Comparison of ENCODE assay signal across 8 cellular contexts in genomic region chr19:53037101-53038097, GRCh38. TPM values are rescaled to one million over a fixed set of nuclear protein-coding genes. Genes with fewer than 3 reads are reported as not detected.
DNase-seq lines count a peak whose midpoint lies in the region; ATAC-seq and TF ChIP-seq lines count a peak whose summit lies in the region.

No MANE protein-coding gene starts in this region.

- in situ Hi-C loops in KBM-7 (cut with MboI; ENCODE audit: low pct_unique_long_range_greater_than_20kb, low sequenced_read_pairs) = no loop called here

- peak overlapping the region in 2 of 4 donors; percentile 46 to 54 for H3K4me3 Mint-ChIP-seq in CD4-positive, CD25-positive, alpha-beta regulatory T cell
- peak overlapping the region; percentile 36 for H3K4me3 Mint-ChIP-seq in natural killer cell treated with Interleukin-12 subunit alpha and Interleukin-12 subunit beta and Interleukin-15 and Interleukin-18, amount 100 ng/mL, for 72 hours

- no peak for TF ChIP-seq POLR2A in esophagus muscularis mucosa (IDR thresholded peaks at IDR 0.05; ENCODE audit: low read depth)

- H3K4me1 Mint-ChIP-seq in CD4-positive, CD25-positive, alpha-beta regulatory T cell = peaks cover 0 to 8% (median 0%) of the 10 kb centered on the region in 4 donors
- peaks cover 0 to 3% of the 10 kb centered on the region in 2 donors for H3K4me1 Mint-ChIP-seq in natural killer cell treated with Interleukin-12 subunit alpha and Interleukin-12 subunit beta and Interleukin-15 and Interleukin-18, amount 100 ng/mL, for 72 hours (ENCODE audit: low read depth in 2 of 2)

- H3K36me3 Mint-ChIP-seq in CD4-positive, CD25-positive, alpha-beta regulatory T cell = peaks cover 14% of the 10 kb centered on the region
- peaks cover 14% of the 10 kb centered on the region for H3K36me3 Mint-ChIP-seq in natural killer cell treated with Interleukin-12 subunit alpha and Interleukin-12 subunit beta and Interleukin-15 and Interleukin-18, amount 100 ng/mL, for 72 hours

- ATAC-seq in CD4-positive, CD25-positive, alpha-beta regulatory T cell (ENCODE audit: low read depth in 2 of 2) = no peak
- peak in 1 of 2 donors; percentile 79 for ATAC-seq in natural killer cell treated with Interleukin-12 subunit alpha and Interleukin-12 subunit beta and Interleukin-15 and Interleukin-18, amount 100 ng/mL, for 72 hours
- ATAC-seq in HG03025 (IDR thresholded peaks at IDR 0.05; ENCODE audit: low FRiP score, unreplicated experiment) = no peak
- ATAC-seq in GM21786 (IDR thresholded peaks at IDR 0.05; ENCODE audit: unreplicated experiment) = no peak

- no peaks in the 10 kb centered on the region for H3K4me1 ChIP-seq in CD4-positive, CD25-positive, alpha-beta regulatory T cell (ENCODE audit: control insufficient read depth, insufficient read depth, low read length, poor library complexity, severe bottlenecking)
- no peaks in the 10 kb centered on the region for H3K4me1 ChIP-seq in esophagus muscularis mucosa

- H3K9me3 ChIP-seq in CD4-positive, CD25-positive, alpha-beta regulatory T cell (ENCODE audit: control insufficient read depth in 2 of 2, low read length in 2 of 2) = peaks cover 17 to 48% of the 10 kb centered on the region in 2 experiments
- H3K9me3 ChIP-seq in esophagus muscularis mucosa = peaks cover 0 to 32% (median 20%) of the 10 kb centered on the region in 4 donors

- intact Hi-C loops in esophagus muscularis mucosa (cut with DNase I) = no loop called here

- H3K27me3 Mint-ChIP-seq in CD4-positive, CD25-positive, alpha-beta regulatory T cell = no peaks in the 10 kb centered on the region
- peaks cover 15% of the 10 kb centered on the region in 2 donors for H3K27me3 Mint-ChIP-seq in natural killer cell treated with Interleukin-12 subunit alpha and Interleukin-12 subunit beta and Interleukin-15 and Interleukin-18, amount 100 ng/mL, for 72 hours

- TF ChIP-seq EP300 in esophagus muscularis mucosa (IDR thresholded peaks at IDR 0.05) = no peak

- no peak overlapping the region for H3K27ac ChIP-seq in CD4-positive, CD25-positive, alpha-beta regulatory T cell (ENCODE audit: insufficient read depth, low read length, poor library complexity, severe bottlenecking)
- H3K27ac ChIP-seq in RWPE1 (no peak overlapping the region; the same call in 1 of the 2 replicates), esophagus muscularis mucosa (replicated peaks in 1 of 4) (no peak overlapping the region)

- no peak for DNase-seq in CD4-positive, CD25-positive, alpha-beta regulatory T cell
- DNase-seq in RWPE1 (ENCODE audit: low spot score) (peak; percentile 64), esophagus muscularis mucosa (ENCODE audit: extremely low spot score) (no peak), D341Med (ENCODE audit: low spot score) (no peak), KBM-7 (no peak)
- DNase-seq in natural killer cell treated with Interleukin-12 subunit alpha and Interleukin-12 subunit beta and Interleukin-15 and Interleukin-18, amount 100 ng/mL, for 72 hours (ENCODE audit: low spot score) = no peak

- peaks cover 4 to 61% (median 21%) of the 10 kb centered on the region in 7 donors for H3K9me3 Mint-ChIP-seq in CD4-positive, CD25-positive, alpha-beta regulatory T cell
- peaks cover 12% of the 10 kb centered on the region for H3K9me3 Mint-ChIP-seq in natural killer cell treated with Interleukin-12 subunit alpha and Interleukin-12 subunit beta and Interleukin-15 and Interleukin-18, amount 100 ng/mL, for 72 hours

- CTCF ChIA-PET in RWPE1 (lab: Yijun Ruan, JAX) = interaction anchor here (0.6 to 0.9 kb wide), 2 partner anchors 44 to 102 kb away, joined by 3 to 4 read pairs; no protein-coding TSS in a partner anchor

- H3K4me3 ChIP-seq in CD4-positive, CD25-positive, alpha-beta regulatory T cell (ENCODE audit: low read depth, low read length) = peak overlapping the region; percentile 24
- H3K4me3 ChIP-seq in esophagus muscularis mucosa = peak overlapping the region; percentile 18 to 35 (median 24)

- TF ChIP-seq CTCF in RWPE1 (conservative IDR thresholded peaks at IDR 0.05; ENCODE audit: low read depth) = no peak
- no peak for TF ChIP-seq CTCF in esophagus muscularis mucosa (IDR thresholded peaks at IDR 0.05)

- H3K27ac Mint-ChIP-seq in CD4-positive, CD25-positive, alpha-beta regulatory T cell = no peak overlapping the region
- H3K27ac Mint-ChIP-seq in natural killer cell treated with Interleukin-12 subunit alpha and Interleukin-12 subunit beta and Interleukin-15 and Interleukin-18, amount 100 ng/mL, for 72 hours = peak overlapping the region in 1 of 2 donors; percentile 14

- no peaks in the 10 kb centered on the region for H3K27me3 ChIP-seq in CD4-positive, CD25-positive, alpha-beta regulatory T cell (ENCODE audit: control insufficient read depth, insufficient read depth, low read length)
- H3K27me3 ChIP-seq in esophagus muscularis mucosa = peaks cover 0 to 59% (median 12%) of the 10 kb centered on the region in 4 donors

- POLR2A ChIA-PET in RWPE1 (lab: Yijun Ruan, JAX; ENCODE audit: low non-redundant PET) = no interaction called here

- no peaks in the 10 kb centered on the region for H3K36me3 ChIP-seq in CD4-positive, CD25-positive, alpha-beta regulatory T cell (ENCODE audit: control insufficient read depth, insufficient read depth, low read length)
- no peaks in the 10 kb centered on the region for H3K36me3 ChIP-seq in esophagus muscularis mucosa

- 16% methylated on average over 47 of the region's 52 CpGs for WGBS in esophagus muscularis mucosa

RNA-seq across cellular contexts. Expression of gene ERVV-2, which starts 7.1 kb away (rescaled TPM):
- total RNA-seq in CD4-positive, CD25-positive, alpha-beta regulatory T cell = not detected
- polyA plus RNA-seq in CD4-positive, CD25-positive, alpha-beta regulatory T cell = not detected
- total RNA-seq in esophagus muscularis mucosa = not detected
- total RNA-seq in natural killer cell treated with Interleukin-12 subunit alpha and Interleukin-12 subunit beta and Interleukin-15 and Interleukin-18, amount 100 ng/mL, for 72 hours = not detected

RNA-seq across cellular contexts. Expression of gene ERVV-1, which starts 23.7 kb away (rescaled TPM):
- total RNA-seq in CD4-positive, CD25-positive, alpha-beta regulatory T cell = not detected
- polyA plus RNA-seq in CD4-positive, CD25-positive, alpha-beta regulatory T cell = not detected
- total RNA-seq in esophagus muscularis mucosa = not detected
- total RNA-seq in natural killer cell treated with Interleukin-12 subunit alpha and Interleukin-12 subunit beta and Interleukin-15 and Interleukin-18, amount 100 ng/mL, for 72 hours = not detected
